26 cellular contexts compared by ENCODE assay signal in genomic region chr20:51828762-51829161, GRCh38. TPM values are rescaled to one million over a fixed set of nuclear protein-coding genes. Genes with fewer than 3 reads are reported as not detected.
A peak's percentile ranks its signal among the peaks of the same experiment; 100 is the strongest.
DNase-seq lines count a peak whose midpoint lies in the region; ATAC-seq, FAIRE-seq and TF ChIP-seq lines count a peak whose summit lies in the region.
"Had no signal": no experiment of that assay in that cellular context is flagged by ENCODE, and none has a peak within 500 bp of the region (broad histone marks: within the 10 kb centered on the region; RNA-seq: fewer than 3 reads in every experiment).

No MANE protein-coding gene starts in this region.

- BruUV-seq in HepG2 (replicated peaks; lab: Mats Ljungman, UMichigan), result no TSS peak

- no peak for TF ChIP-seq EP300 in HepG2 (IDR thresholded peaks at IDR 0.05; ENCODE audit: low read depth in 2 of 2, low read length in 2 of 2)
- TF ChIP-seq EP300 in HepG2 (CRISPR knock-in tag; IDR thresholded peaks at IDR 0.05; ENCODE audit: borderline replicate concordance), result no peak

- no peaks in the 10 kb centered on the region for H3K36me3 ChIP-seq in HepG2 (replicated peaks in 1 of 2; ENCODE audit: control insufficient read depth in 1 of 2, insufficient read depth in 2 of 2, low read length in 2 of 2)
- H3K36me3 ChIP-seq: SJSA1, upper lobe of left lung had no signal

- CTCF ChIA-PET in WTC11 (lab: Charles Lee), result interaction anchor here (0.8 kb wide), 1 partner anchor 232 kb away, joined by 3 read pairs; no protein-coding TSS in a partner anchor
- CTCF ChIA-PET in HepG2 (lab: Yijun Ruan, JAX; ENCODE audit: low intra/inter-chr PET ratio, low total read pairs), result interaction anchor here (1.2 kb wide), 1 partner anchor 28 kb away, joined by 3 read pairs; no protein-coding TSS in a partner anchor

- no peaks in the 10 kb centered on the region for H4K20me1 ChIP-seq in HepG2 (ENCODE audit: insufficient read depth, low read length)

- no peaks in the 10 kb centered on the region for H3K9me3 Mint-ChIP-seq in activated naive CD8-positive, alpha-beta T cell treated with anti-CD3 and anti-CD28 coated beads, Interleukin-2, amount 50 U/mL, for 24 hours
- H3K9me3 Mint-ChIP-seq in activated naive CD8-positive, alpha-beta T cell treated with anti-CD3 and anti-CD28 coated beads for 36 hours, result no peaks in the 10 kb centered on the region
- no peaks in the 10 kb centered on the region; the same call in 1 of the 2 replicates for H3K9me3 Mint-ChIP-seq in WTC11
- H3K9me3 Mint-ChIP-seq: activated naive CD4-positive, alpha-beta T cell treated with anti-CD3 and anti-CD28 coated beads, Interleukin-2, amount 50 U/mL, for 72 hours; activated T-cell treated with anti-CD3 and anti-CD28 coated beads, Interleukin-2, amount 50 U/mL, for 72 hours had no signal

- no peaks in the 10 kb centered on the region for H3K27me3 Mint-ChIP-seq in activated naive CD8-positive, alpha-beta T cell treated with anti-CD3 and anti-CD28 coated beads, Interleukin-2, amount 50 U/mL, for 24 hours
- H3K27me3 Mint-ChIP-seq in activated naive CD8-positive, alpha-beta T cell treated with anti-CD3 and anti-CD28 coated beads for 36 hours, result no peaks in the 10 kb centered on the region
- no peaks in the 10 kb centered on the region for H3K27me3 Mint-ChIP-seq in WTC11 (ENCODE audit: low read depth)

- WGBS in HepG2 (ENCODE audit: low lambda C conversion rate), result 30% methylated on average over 7 of the region's 7 CpGs

- in situ Hi-C loops in HepG2 (cut with HindIII; ENCODE audit: extremely low pct_ligation_motif_present, low pct_unique_long_range_greater_than_20kb), result no loop called here
- in situ Hi-C loops in ACHN (cut with HindIII; ENCODE audit: low pct_ligation_motif_present, low pct_unique_long_range_greater_than_20kb, low sequenced_read_pairs), result no loop called here

- no peak for ATAC-seq in activated naive CD8-positive, alpha-beta T cell treated with anti-CD3 and anti-CD28 coated beads, Interleukin-2, amount 50 U/mL, for 24 hours
- ATAC-seq in WTC11 (peak; percentile 79), HepG2 (peak; percentile 60), HG03354 (IDR thresholded peaks at IDR 0.05; ENCODE audit: poor library complexity, severe bottlenecking, unreplicated experiment) (no peak)
- ATAC-seq: activated naive CD4-positive, alpha-beta T cell treated with anti-CD3 and anti-CD28 coated beads, Interleukin-2, amount 50 U/mL, for 72 hours; activated T-cell treated with anti-CD3 and anti-CD28 coated beads, Interleukin-2, amount 50 U/mL, for 72 hours had no signal

- H3K36me3 Mint-ChIP-seq in activated naive CD8-positive, alpha-beta T cell treated with anti-CD3 and anti-CD28 coated beads, Interleukin-2, amount 50 U/mL, for 24 hours (ENCODE audit: low read depth), result no peaks in the 10 kb centered on the region
- no peaks in the 10 kb centered on the region for H3K36me3 Mint-ChIP-seq in activated naive CD8-positive, alpha-beta T cell treated with anti-CD3 and anti-CD28 coated beads for 36 hours
- H3K36me3 Mint-ChIP-seq in WTC11, result no peaks in the 10 kb centered on the region
- H3K36me3 Mint-ChIP-seq: activated naive CD4-positive, alpha-beta T cell treated with anti-CD3 and anti-CD28 coated beads, Interleukin-2, amount 50 U/mL, for 72 hours; brain had no signal

- H3K4me2 ChIP-seq in HepG2 (ENCODE audit: low read depth, low read length), result peak overlapping the region; percentile 46
- H3K4me2 ChIP-seq: smooth muscle cell had no signal

- H3K4me3 ChIP-seq in HepG2 (replicated peaks in 1 of 3; ENCODE audit: insufficient read depth in 1 of 3, low read depth in 2 of 3, low read length in 3 of 3), result peak overlapping the region in 1 of 3 experiments; percentile 22; a peak in 1 of 6 replicates
- H3K4me3 ChIP-seq: SJSA1, smooth muscle cell, upper lobe of left lung had no signal

- H3K9me3 ChIP-seq in HepG2 (ENCODE audit: low read length), result no peaks in the 10 kb centered on the region
- H3K9me3 ChIP-seq: SJSA1, upper lobe of left lung had no signal

- TF ChIP-seq RAD21 in HepG2 (CRISPR knock-in tag; IDR thresholded peaks at IDR 0.05), result no peak

- no peak overlapping the region for H3K4me3 Mint-ChIP-seq in activated naive CD8-positive, alpha-beta T cell treated with anti-CD3 and anti-CD28 coated beads, Interleukin-2, amount 50 U/mL, for 24 hours
- no peak overlapping the region for H3K4me3 Mint-ChIP-seq in activated naive CD8-positive, alpha-beta T cell treated with anti-CD3 and anti-CD28 coated beads for 36 hours
- no peak overlapping the region for H3K4me3 Mint-ChIP-seq in WTC11
- H3K4me3 Mint-ChIP-seq: activated T-cell treated with anti-CD3 and anti-CD28 coated beads, Interleukin-2, amount 50 U/mL, for 72 hours; brain had no signal

- TF ChIP-seq CTCF in WTC11 (IDR thresholded peaks at IDR 0.05) (no peak), HepG2 (CRISPR knock-in tag; IDR thresholded peaks at IDR 0.05) (no peak)

- H3K79me2 ChIP-seq in HepG2 (ENCODE audit: insufficient read depth, low read length), result no peaks in the 10 kb centered on the region

- H2AFZ ChIP-seq in HepG2 (ENCODE audit: low read length), result no peak overlapping the region

- peaks cover 0 to 4% of the 10 kb centered on the region in 2 experiments; a peak in 1 of 5 replicates for H3K27me3 ChIP-seq in HepG2 (ENCODE audit: control insufficient read depth in 1 of 2, insufficient read depth in 2 of 2, low read length in 2 of 2)
- H3K27me3 ChIP-seq: SJSA1, upper lobe of left lung had no signal

- no peaks in the 10 kb centered on the region for H3K4me1 Mint-ChIP-seq in activated naive CD8-positive, alpha-beta T cell treated with anti-CD3 and anti-CD28 coated beads, Interleukin-2, amount 50 U/mL, for 24 hours
- H3K4me1 Mint-ChIP-seq in activated naive CD8-positive, alpha-beta T cell treated with anti-CD3 and anti-CD28 coated beads for 36 hours, result no peaks in the 10 kb centered on the region
- H3K4me1 Mint-ChIP-seq in WTC11, result peaks cover 13% of the 10 kb centered on the region

- no peak overlapping the region for H3K27ac ChIP-seq in HepG2 (ENCODE audit: extremely low read length, insufficient read depth, low read length)
- H3K27ac ChIP-seq: C4-2B, SJSA1, upper lobe of left lung had no signal

- no peak for TF ChIP-seq POLR2A in HepG2 (IDR thresholded peaks at IDR 0.05; ENCODE audit: insufficient read depth in 1 of 2, low read depth in 2 of 2, low read length in 2 of 2)

- no peak overlapping the region for H3K9ac ChIP-seq in HepG2 (ENCODE audit: insufficient read depth, low read depth, low read length)

- FAIRE-seq in HepG2 (lab: Jason Lieb, UNC), result no peak
- FAIRE-seq: A204.1 had no signal

- 0 out of 2 replicates have a peak, but pooled peaks cover 7% of the 10 kb centered on the region for H3K4me1 ChIP-seq in HepG2 (ENCODE audit: insufficient read depth, low read length)
- H3K4me1 ChIP-seq: SJSA1, upper lobe of left lung had no signal

- H3K27ac Mint-ChIP-seq in activated naive CD8-positive, alpha-beta T cell treated with anti-CD3 and anti-CD28 coated beads, Interleukin-2, amount 50 U/mL, for 24 hours, result peak overlapping the region; percentile 53
- no peak overlapping the region for H3K27ac Mint-ChIP-seq in activated naive CD8-positive, alpha-beta T cell treated with anti-CD3 and anti-CD28 coated beads for 36 hours
- peak overlapping the region; percentile 85 for H3K27ac Mint-ChIP-seq in WTC11
- H3K27ac Mint-ChIP-seq: activated naive CD4-positive, alpha-beta T cell treated with anti-CD3 and anti-CD28 coated beads, Interleukin-2, amount 50 U/mL, for 72 hours; activated T-cell treated with anti-CD3 and anti-CD28 coated beads, Interleukin-2, amount 50 U/mL, for 72 hours had no signal

- intact Hi-C loops in HepG2 (cut with micrococcal nuclease; ENCODE audit: unreplicated experiment), result no loop called here

- POLR2A ChIA-PET in WTC11 (lab: Charles Lee), result no interaction called here
- POLR2A ChIA-PET in HepG2 (lab: Yijun Ruan, JAX), result no interaction called here

- DNase-seq in activated naive CD8-positive, alpha-beta T cell treated with anti-CD3 and anti-CD28 coated beads, Interleukin-2, amount 50 U/mL, for 24 hours, result no peak
- DNase-seq in activated naive CD8-positive, alpha-beta T cell treated with anti-CD3 and anti-CD28 coated beads for 36 hours, result no peak
- DNase-seq in WTC11 (ENCODE audit: low spot score) (peak; percentile 33), HepG2 (ENCODE audit: low spot score) (no peak), ACHN (no peak), NCI-H446 treated with DMSO at 0.1 percent for 48 hours (lab: John Stamatoyannopoulos, UW) (no peak), cerebellar cortex (ENCODE audit: low spot score) (no peak)
- DNase-seq: activated T-cell treated with anti-CD3 and anti-CD28 coated beads, Interleukin-2, amount 50 U/mL, for 72 hours; dermis blood vessel endothelial cell; DMS53; erythroblast; foreskin melanocyte; hypothalamus; midbrain; NCI-H1417; NCI-H526 treated with DMSO at 0.1 percent for 48 hours; stimulated activated CD4-positive, alpha-beta T cell treated with anti-CD3 and anti-CD28 coated beads, Interleukin-4, amount 100 ng/mL, for 24 hours; upper lobe of left lung had no signal

TF ChIP-seq in WTC11, 78 proteins besides CTCF, POLR2A, EP300 and RAD21 (continues in another document):
- TF ChIP-seq ZNF423 (CRISPR knock-in tag; IDR thresholded peaks at IDR 0.05), result no peak

RNA-seq across cellular contexts. Expression of gene SALL4, which starts 26.4 kb away (rescaled TPM):
- under 1 TPM; 0.43 to 0.66 TPM for total RNA-seq in activated naive CD8-positive, alpha-beta T cell treated with anti-CD3 and anti-CD28 coated beads for 36 hours
- total RNA-seq in WTC11 (2021) (156 to 204 TPM (median 203 TPM) in 3 replicates), HepG2 (2016; rRNA removed; fragmentation: Illumina TruSeq; extraction: Trizol) (0.17 and 0.33 TPM in 2 replicates)
- total RNA-seq in HepG2 (2016; cell fraction: cytosol; rRNA removed; fragmentation: Illumina TruSeq; extraction: Trizol; ENCODE audit: low read depth), result 0.09 and 0.10 TPM in 2 replicates
- total RNA-seq in HepG2 (2016; cell fraction: insoluble cytoplasmic fraction; rRNA removed; fragmentation: Illumina TruSeq; extraction: Trizol), result 0.24 and 0.26 TPM in 2 replicates
- total RNA-seq in HepG2 (2016; cell fraction: membrane; rRNA removed; fragmentation: Illumina TruSeq; extraction: Trizol), result 0.24 and 0.25 TPM in 2 replicates
- total RNA-seq in HepG2 (2016; cell fraction: nucleus; rRNA removed; fragmentation: Illumina TruSeq; extraction: Trizol), result 0.34 and 0.47 TPM in 2 replicates
- polyA plus RNA-seq in HepG2 (2011; rRNA removed), result 1.5 and 1.8 TPM in 2 replicates
- 0.56 and 0.67 TPM in 2 replicates for polyA plus RNA-seq in HepG2 (2011; cell fraction: cytosol; rRNA removed)
- polyA plus RNA-seq in HepG2 (2011; cell fraction: nucleus; rRNA removed), result 5.4 and 6.2 TPM in 2 replicates
- polyA plus RNA-seq in HepG2 (2012), result 2.7 and 4.4 TPM in 2 replicates
- not detected in 2 replicates for polyA plus RNA-seq in HepG2 (2016; cell fraction: cytosol; fragmentation: Illumina TruSeq; extraction: Trizol; ENCODE audit: low read depth)
- 0.13 and 0.20 TPM in 2 replicates for polyA plus RNA-seq in HepG2 (2016; cell fraction: insoluble cytoplasmic fraction; fragmentation: Illumina TruSeq; extraction: Trizol; ENCODE audit: low read depth)
- 0.05 and 0.10 TPM in 2 replicates for polyA plus RNA-seq in HepG2 (2016; cell fraction: membrane; fragmentation: Illumina TruSeq; extraction: Trizol; ENCODE audit: low read depth)
- polyA plus RNA-seq in HepG2 (2016; cell fraction: nucleus; fragmentation: Illumina TruSeq; extraction: Trizol; ENCODE audit: insufficient read depth, low read depth), result 2.4 and 4.2 TPM in 2 replicates
- polyA minus RNA-seq in HepG2 (2011; rRNA and poly(A)+ RNA removed; ENCODE audit: low replicate concordance), result 1.5 and 6.5 TPM in 2 replicates
- polyA minus RNA-seq in HepG2 (2011; cell fraction: cytosol; rRNA and poly(A)+ RNA removed), result 1.4 and 1.5 TPM in 2 replicates
- polyA minus RNA-seq in HepG2 (2011; cell fraction: nucleus; rRNA and poly(A)+ RNA removed), result 2.0 and 2.1 TPM in 2 replicates
- total RNA-seq: LHCN-M2 had no signal

Comparison
In these comparisons a context has a peak if more than half of its experiments do, and no peak if none do; other contexts are left out.
1. ATAC-seq: peak in WTC11 (single experiment) and HepG2 (single experiment); none in activated naive CD8-positive, alpha-beta T cell treated with anti-CD3 and anti-CD28 coated beads, Interleukin-2, amount 50 U/mL, for 24 hours (single experiment) and HG03354 (single experiment).
2. RNA of gene SALL4, which starts 26.4 kb away (total RNA-seq): 156 to 204 TPM in WTC11; 0.43 to 0.66 TPM in activated naive CD8-positive, alpha-beta T cell treated with anti-CD3 and anti-CD28 coated beads for 36 hours and 0.09 to 0.47 TPM in HepG2; every median in the first group is over 10 times any median in the second.